Comparison of ENCODE assay signal across 1 cellular context in genomic region chr11:68373810-68374501, GRCh38.
TF ChIP-seq lines count a peak whose summit lies in the region.

No MANE protein-coding gene starts in this region.

TF ChIP-seq in IMR-90, 13 proteins besides CTCF, POLR2A, EP300 and RAD21 (continued from another document):
- TF ChIP-seq USF2 (IDR thresholded peaks at IDR 0.05; ENCODE audit: low read depth, low read length) (no peak), RFX5 (IDR thresholded peaks at IDR 0.05; ENCODE audit: low read depth, low read length) (no peak), CHD1 (IDR thresholded peaks at IDR 0.05; ENCODE audit: low read depth, low read length) (no peak)
